ENCODE assay signal across 8 cellular contexts in the genomic region with DNA sequence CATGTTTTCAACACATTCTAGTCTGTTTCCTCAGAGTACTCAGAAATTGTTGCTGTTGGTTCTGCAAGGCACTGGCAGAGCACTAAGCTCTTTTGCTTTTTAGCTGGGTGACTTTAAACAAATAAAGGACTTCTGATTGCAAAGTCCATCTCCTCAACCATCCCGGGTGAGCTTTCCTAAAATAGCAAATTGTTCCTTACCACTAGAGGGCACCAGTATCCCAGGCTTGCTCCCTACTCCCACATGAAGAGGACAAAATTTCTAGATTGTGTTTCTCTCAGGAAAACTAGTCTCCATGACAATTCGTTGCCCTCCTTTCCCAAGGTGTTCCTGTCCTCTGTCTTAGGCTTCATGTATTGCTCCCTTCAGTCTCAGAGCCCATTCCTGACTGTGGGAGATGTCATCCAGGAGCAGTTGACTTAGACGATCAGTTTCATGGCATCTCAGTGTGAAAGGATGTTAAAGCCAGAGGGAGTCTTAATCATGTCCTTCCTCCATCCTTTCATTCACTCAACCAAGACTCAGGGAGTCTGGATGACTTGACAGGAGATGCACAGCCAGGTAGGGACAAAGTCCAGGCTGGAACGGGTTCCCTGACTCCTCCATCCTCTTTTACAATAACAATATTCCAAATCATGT.
A peak's percentile ranks its signal among the peaks of the same experiment; 100 is the strongest.
DNase-seq lines count a peak whose midpoint lies in the region; ATAC-seq, FAIRE-seq and TF ChIP-seq lines count a peak whose summit lies in the region.

No MANE protein-coding gene starts in this region.

- DNase-seq in NCI-H2196 (lab: John Stamatoyannopoulos, UW; ENCODE audit: unreplicated experiment), result peak; percentile 17
- peak; percentile 38 for DNase-seq in dedifferentiated amniotic fluid mesenchymal stem cell (ENCODE audit: extremely low spot score)
- peak; percentile 84 for DNase-seq in medulla oblongata (ENCODE audit: extremely low spot score)
- DNase-seq in COR-L47 (lab: John Stamatoyannopoulos, UW), result no peak
- no peak for DNase-seq in central memory CD4-positive, alpha-beta T cell

- peak; percentile 52 for FAIRE-seq in G401.6 (lab: Jason Lieb, UNC)

- ATAC-seq in HG02884 (IDR thresholded peaks at IDR 0.05; ENCODE audit: unreplicated experiment), result no peak

- TF ChIP-seq CTCF in 22Rv1 (IDR thresholded peaks at IDR 0.05), result peak; percentile 95

- H3K27ac ChIP-seq in 22Rv1, result no peak overlapping the region

Comparison
In these comparisons a context has a peak if more than half of its experiments do, and no peak if none do; other contexts are left out.
1. DNase-seq: peak in NCI-H2196 (single experiment), dedifferentiated amniotic fluid mesenchymal stem cell (single experiment) and medulla oblongata (single experiment); none in COR-L47 (single experiment) and central memory CD4-positive, alpha-beta T cell (single experiment).